Comparison of ENCODE assay signal across 20 cellular contexts in the genomic region with DNA sequence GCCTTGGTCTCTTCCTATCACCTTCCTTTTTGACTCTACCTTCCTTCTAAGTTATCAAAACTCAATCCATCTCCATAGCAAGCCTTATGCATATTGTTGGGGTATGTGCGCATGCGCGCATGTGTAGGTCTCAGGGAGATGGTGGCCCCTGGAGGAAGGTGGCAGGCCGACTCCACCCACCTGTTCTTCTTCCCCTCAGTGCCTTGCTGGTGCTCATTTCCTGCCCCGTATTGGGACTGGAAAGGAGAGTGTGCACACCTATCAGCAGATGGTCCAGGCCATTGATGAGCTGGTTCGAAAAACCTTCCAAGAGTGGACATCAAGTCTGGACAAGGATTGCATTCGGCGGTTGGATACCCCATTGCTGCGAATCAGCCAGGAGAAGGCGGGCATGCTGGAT. TPM values are rescaled to one million over a fixed set of nuclear protein-coding genes. Genes with fewer than 3 reads are reported as not detected.
"Had no signal": no experiment of that assay in that cellular context is flagged by ENCODE, and none has a peak within 500 bp of the region (broad histone marks: within the 10 kb centered on the region; RNA-seq: fewer than 3 reads in every experiment).

No MANE protein-coding gene starts in this region.

- H3K36me3 ChIP-seq: esophagus squamous epithelium, gastroesophageal sphincter, right atrium auricular region, sigmoid colon, tibial nerve had no signal

- H3K27ac Mint-ChIP-seq: dendritic cell treated with granulocyte-macrophage colony-stimulating factor and Interleukin-4, amounts not matched to agents 40 ng/mL and 50 ng/mL, for 4 days; effector memory CD8-positive, alpha-beta T cell; stimulated activated naive B cell treated with anti-CD40 and anti-IgM and Interleukin-4, amounts not matched to agents 10 μg/mL and 1 μg/mL and 100 μg/mL, for 72 hours had no signal

- H3K4me3 ChIP-seq: esophagus squamous epithelium, gastroesophageal sphincter, right atrium auricular region, sigmoid colon, skin epidermis, testis, tibial nerve had no signal

- H3K36me3 Mint-ChIP-seq: naive thymus-derived CD4-positive, alpha-beta T cell; stimulated activated naive B cell treated with anti-CD40 and anti-IgM and Interleukin-4, amounts not matched to agents 10 μg/mL and 1 μg/mL and 100 μg/mL, for 72 hours had no signal

- H3K4me1 ChIP-seq: testis had no signal

- H3K27me3 ChIP-seq: right atrium auricular region, testis had no signal

- H3K27ac ChIP-seq: esophagus squamous epithelium, gastroesophageal sphincter, right atrium auricular region, sigmoid colon, skin epidermis, testis, tibial nerve had no signal

- H3K4me3 Mint-ChIP-seq: dendritic cell treated with granulocyte-macrophage colony-stimulating factor and Interleukin-4, amounts not matched to agents 40 ng/mL and 50 ng/mL, for 4 days; effector memory CD8-positive, alpha-beta T cell; naive thymus-derived CD4-positive, alpha-beta T cell; stimulated activated naive B cell treated with anti-CD40 and anti-IgM and Interleukin-4, amounts not matched to agents 10 μg/mL and 1 μg/mL and 100 μg/mL, for 72 hours; stimulated activated naive CD8-positive, alpha-beta T cell treated with anti-CD3 and anti-CD28 coated beads, Interleukin-15, amount 100 ng/mL, for 72 hours had no signal

- H3K9me3 Mint-ChIP-seq: dendritic cell treated with granulocyte-macrophage colony-stimulating factor and Interleukin-4, amounts not matched to agents 40 ng/mL and 50 ng/mL, for 4 days; effector memory CD8-positive, alpha-beta T cell; stimulated activated naive B cell treated with anti-CD40 and anti-IgM and Interleukin-4, amounts not matched to agents 10 μg/mL and 1 μg/mL and 100 μg/mL, for 72 hours; stimulated activated naive CD8-positive, alpha-beta T cell treated with anti-CD3 and anti-CD28 coated beads, Interleukin-15, amount 100 ng/mL, for 72 hours had no signal

- H3K4me1 Mint-ChIP-seq: stimulated activated naive B cell treated with anti-CD40 and anti-IgM and Interleukin-4, amounts not matched to agents 10 μg/mL and 1 μg/mL and 100 μg/mL, for 72 hours; stimulated activated naive CD8-positive, alpha-beta T cell treated with anti-CD3 and anti-CD28 coated beads, Interleukin-15, amount 100 ng/mL, for 72 hours had no signal

- DNase-seq: effector memory CD8-positive, alpha-beta T cell; esophagus squamous epithelium; foreskin fibroblast; glutamatergic neuron; islet precursor cell; mammary epithelial cell; naive thymus-derived CD4-positive, alpha-beta T cell; sigmoid colon; stimulated activated CD4-positive, alpha-beta T cell treated with anti-CD3 and anti-CD28 coated beads, Interleukin-2, amount 100 ng/mL, for 24 hours; stimulated activated CD4-positive, alpha-beta T cell treated with anti-CD3 and anti-CD28 coated beads, Interleukin-4, amount 100 ng/mL, for 4 hours; stimulated activated naive CD8-positive, alpha-beta T cell treated with anti-CD3 and anti-CD28 coated beads, Interleukin-15, amount 100 ng/mL, for 72 hours; testis had no signal

- H3K9me3 ChIP-seq: esophagus squamous epithelium, gastroesophageal sphincter, right atrium auricular region, sigmoid colon, testis, tibial nerve had no signal

RNA-seq across cellular contexts. Expression of a gene that starts 25.2 kb away (rescaled TPM):
- total RNA-seq: epithelial cell of proximal tubule had no signal

RNA-seq across cellular contexts. Expression of a gene that starts 37.7 kb away (rescaled TPM):
- total RNA-seq: mononuclear cell; naive thymus-derived CD4-positive, alpha-beta T cell had no signal
